1 cellular context compared by ENCODE assay signal in the genomic region with DNA sequence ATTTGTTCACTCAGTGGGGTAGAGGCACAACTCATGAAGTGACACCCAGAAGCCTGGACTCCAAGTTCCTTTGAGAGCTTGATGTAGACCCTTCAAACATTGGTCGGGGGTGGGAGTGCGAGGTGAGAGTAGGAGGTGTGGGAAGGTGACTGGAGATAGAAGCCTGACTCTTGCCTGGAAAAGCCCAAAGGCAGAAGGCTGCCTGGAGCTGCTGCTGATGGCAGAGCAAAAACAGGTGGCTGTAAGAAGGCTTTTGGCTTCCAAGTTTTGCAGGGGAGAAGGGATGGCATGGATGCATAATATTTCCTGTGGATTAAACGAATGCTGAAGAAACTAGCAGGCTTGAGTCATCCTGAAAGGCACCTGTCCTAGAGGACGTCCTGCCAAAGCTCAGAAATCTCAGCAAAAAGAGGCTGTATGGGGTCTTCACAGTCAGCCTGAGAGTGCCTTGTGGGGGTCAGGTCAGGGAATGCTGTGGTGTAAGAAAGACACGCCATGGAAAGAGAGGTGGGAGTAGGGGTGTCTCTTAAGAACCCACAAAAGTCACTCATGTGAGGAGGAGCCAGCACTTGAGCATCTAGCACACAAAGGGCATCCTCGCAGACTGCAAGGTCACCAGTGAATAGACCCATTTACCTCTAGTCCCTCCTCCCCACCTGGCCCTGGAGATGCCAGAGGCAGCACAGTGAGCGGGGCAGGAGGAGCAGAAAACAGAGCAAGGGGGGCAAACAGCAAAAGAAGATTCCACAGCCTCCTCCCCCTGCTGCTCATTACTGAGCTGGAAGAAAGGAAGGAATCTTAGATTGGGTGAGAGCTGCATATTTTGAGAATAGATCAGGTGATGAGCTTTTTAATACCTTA.
TF ChIP-seq lines count a peak whose summit lies in the region.

No MANE protein-coding gene starts in this region.

TF ChIP-seq in GM23338, 12 proteins besides CTCF, POLR2A, EP300 and RAD21 (continued from another document):
- TF ChIP-seq, protein P1, sequence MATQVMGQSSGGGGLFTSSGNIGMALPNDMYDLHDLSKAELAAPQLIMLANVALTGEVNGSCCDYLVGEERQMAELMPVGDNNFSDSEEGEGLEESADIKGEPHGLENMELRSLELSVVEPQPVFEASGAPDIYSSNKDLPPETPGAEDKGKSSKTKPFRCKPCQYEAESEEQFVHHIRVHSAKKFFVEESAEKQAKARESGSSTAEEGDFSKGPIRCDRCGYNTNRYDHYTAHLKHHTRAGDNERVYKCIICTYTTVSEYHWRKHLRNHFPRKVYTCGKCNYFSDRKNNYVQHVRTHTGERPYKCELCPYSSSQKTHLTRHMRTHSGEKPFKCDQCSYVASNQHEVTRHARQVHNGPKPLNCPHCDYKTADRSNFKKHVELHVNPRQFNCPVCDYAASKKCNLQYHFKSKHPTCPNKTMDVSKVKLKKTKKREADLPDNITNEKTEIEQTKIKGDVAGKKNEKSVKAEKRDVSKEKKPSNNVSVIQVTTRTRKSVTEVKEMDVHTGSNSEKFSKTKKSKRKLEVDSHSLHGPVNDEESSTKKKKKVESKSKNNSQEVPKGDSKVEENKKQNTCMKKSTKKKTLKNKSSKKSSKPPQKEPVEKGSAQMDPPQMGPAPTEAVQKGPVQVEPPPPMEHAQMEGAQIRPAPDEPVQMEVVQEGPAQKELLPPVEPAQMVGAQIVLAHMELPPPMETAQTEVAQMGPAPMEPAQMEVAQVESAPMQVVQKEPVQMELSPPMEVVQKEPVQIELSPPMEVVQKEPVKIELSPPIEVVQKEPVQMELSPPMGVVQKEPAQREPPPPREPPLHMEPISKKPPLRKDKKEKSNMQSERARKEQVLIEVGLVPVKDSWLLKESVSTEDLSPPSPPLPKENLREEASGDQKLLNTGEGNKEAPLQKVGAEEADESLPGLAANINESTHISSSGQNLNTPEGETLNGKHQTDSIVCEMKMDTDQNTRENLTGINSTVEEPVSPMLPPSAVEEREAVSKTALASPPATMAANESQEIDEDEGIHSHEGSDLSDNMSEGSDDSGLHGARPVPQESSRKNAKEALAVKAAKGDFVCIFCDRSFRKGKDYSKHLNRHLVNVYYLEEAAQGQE (IDR thresholded peaks at IDR 0.05; ENCODE audit: unreplicated experiment), result no peak
